In genomic region chr16:67833035-67833417, GRCh38 we compare ENCODE assay signal across 8 cellular contexts. TPM values are rescaled to one million over a fixed set of nuclear protein-coding genes. Genes with fewer than 3 reads are reported as not detected.
A peak's percentile ranks its signal among the peaks of the same experiment; 100 is the strongest.
DNase-seq lines count a peak whose midpoint lies in the region; ATAC-seq and TF ChIP-seq lines count a peak whose summit lies in the region.

No MANE protein-coding gene starts in this region.

- peaks cover 48% of the 10 kb centered on the region for H3K36me3 Mint-ChIP-seq in activated T-cell treated with anti-CD3 and anti-CD28 coated beads, Interleukin-2, amount 50 U/mL, for 24 hours (ENCODE audit: low read depth)
- H3K36me3 Mint-ChIP-seq in activated CD4-positive, alpha-beta memory T cell treated with anti-CD3 and anti-CD28 coated beads, Interleukin-2, amount 10 ng/mL, durations not matched to agents 7 days and 5 days (ENCODE audit: low read depth), result peaks cover 7% of the 10 kb centered on the region

- 1 to 2% methylated on average over 3 of the region's 3 CpGs for WGBS in heart right ventricle, 2 donors
- 1 to 7% methylated on average over 3 of the region's 3 CpGs for WGBS in sigmoid colon, 2 donors

- no peak for TF ChIP-seq POLR2A in sigmoid colon (IDR thresholded peaks at IDR 0.05)

- H3K27ac ChIP-seq in heart right ventricle, result peak overlapping the region in 9 of 10 donors; percentile 36 to 88 (median 70)
- H3K27ac ChIP-seq in sigmoid colon, result peak overlapping the region; percentile 80 to 84 (median 82)

- H3K9me3 ChIP-seq in heart right ventricle (no peaks in the 10 kb centered on the region), sigmoid colon (no peaks in the 10 kb centered on the region)

- peak overlapping the region; percentile 93 for H3K27ac Mint-ChIP-seq in activated T-cell treated with anti-CD3 and anti-CD28 coated beads, Interleukin-2, amount 50 U/mL, for 24 hours
- H3K27ac Mint-ChIP-seq in activated CD4-positive, alpha-beta memory T cell treated with anti-CD3 and anti-CD28 coated beads, Interleukin-2, amount 10 ng/mL, durations not matched to agents 7 days and 5 days, result peak overlapping the region; percentile 16

- peak overlapping the region; percentile 93 for H3K4me3 Mint-ChIP-seq in activated T-cell treated with anti-CD3 and anti-CD28 coated beads, Interleukin-2, amount 50 U/mL, for 24 hours
- H3K4me3 Mint-ChIP-seq in activated CD4-positive, alpha-beta memory T cell treated with anti-CD3 and anti-CD28 coated beads, Interleukin-2, amount 10 ng/mL, durations not matched to agents 7 days and 5 days, result peak overlapping the region; percentile 84

- no peaks in the 10 kb centered on the region for H3K27me3 Mint-ChIP-seq in activated T-cell treated with anti-CD3 and anti-CD28 coated beads, Interleukin-2, amount 50 U/mL, for 24 hours
- H3K27me3 Mint-ChIP-seq in activated CD4-positive, alpha-beta memory T cell treated with anti-CD3 and anti-CD28 coated beads, Interleukin-2, amount 10 ng/mL, durations not matched to agents 7 days and 5 days, result no peaks in the 10 kb centered on the region

- CTCF ChIA-PET in activated CD4-positive, alpha-beta memory T cell treated with anti-CD3 and anti-CD28 coated beads, Interleukin-2, amount 10 ng/mL, durations not matched to agents 7 days and 5 days (lab: Charles Lee), result interaction anchor here (0.6 to 2.5 kb wide), 9 partner anchors 8 to 312 kb away, joined by 3 to 22 read pairs (median 5); partner anchors contain the start of genes NUTF2, RANBP10 and TSNAXIP1

- POLR2A ChIA-PET in activated CD4-positive, alpha-beta memory T cell treated with anti-CD3 and anti-CD28 coated beads, Interleukin-2, amount 10 ng/mL, durations not matched to agents 7 days and 5 days (lab: Charles Lee), result interaction anchor here (1.0 to 3.2 kb wide), 12 partner anchors 8 to 352 kb away, joined by 3 to 43 read pairs (median 4); partner anchors contain the start of genes ATP6V0D1, EDC4, GFOD2 and NUTF2

- intact Hi-C loops in heart right ventricle (cut with DNase I), result loop anchor here in 2 of 10 donors (5.0 kb wide), 2 partner anchors 84 to 94 kb away; no protein-coding TSS in a partner anchor
- intact Hi-C loops in sigmoid colon (cut with DNase I), result no loop called here

- H3K27me3 ChIP-seq in heart right ventricle (no peaks in the 10 kb centered on the region), sigmoid colon (no peaks in the 10 kb centered on the region)

- TF ChIP-seq EP300 in sigmoid colon (IDR thresholded peaks at IDR 0.05), result no peak

- H3K4me1 ChIP-seq in heart right ventricle (peaks cover 3 to 26% (median 14%) of the 10 kb centered on the region in 9 donors), sigmoid colon (peaks cover 0 to 19% (median 17%) of the 10 kb centered on the region in 4 donors)

- H3K4me3 ChIP-seq in heart right ventricle (peak overlapping the region; percentile 52 to 84 (median 79)), sigmoid colon (peak overlapping the region; percentile 72 to 99 (median 84))

- H3K36me3 ChIP-seq in heart right ventricle (peaks cover 0 to 44% (median 12%) of the 10 kb centered on the region in 9 donors), sigmoid colon (peaks cover 12 to 43% (median 27%) of the 10 kb centered on the region in 4 donors)

- DNase-seq in activated T-cell treated with anti-CD3 and anti-CD28 coated beads, Interleukin-2, amount 50 U/mL, for 24 hours, result no peak
- no peak for DNase-seq in activated T-cell treated with anti-CD3 and anti-CD28 coated beads for 4 hours
- DNase-seq in activated CD4-positive, alpha-beta memory T cell treated with anti-CD3 and anti-CD28 coated beads, Interleukin-2, amount 10 ng/mL, durations not matched to agents 7 days and 5 days, result peak; percentile 21
- DNase-seq in heart right ventricle, result no peak
- no peak for DNase-seq in sigmoid colon
- no peak for DNase-seq in GM19238 (ENCODE audit: insufficient read length, low spot score)

- peaks cover 13% of the 10 kb centered on the region for H3K4me1 Mint-ChIP-seq in activated T-cell treated with anti-CD3 and anti-CD28 coated beads, Interleukin-2, amount 50 U/mL, for 24 hours (ENCODE audit: low read depth)
- H3K4me1 Mint-ChIP-seq in activated CD4-positive, alpha-beta memory T cell treated with anti-CD3 and anti-CD28 coated beads, Interleukin-2, amount 10 ng/mL, durations not matched to agents 7 days and 5 days, result peaks cover 22% of the 10 kb centered on the region

- no peak for TF ChIP-seq CTCF in heart right ventricle (IDR thresholded peaks at IDR 0.05)
- no peak for TF ChIP-seq CTCF in sigmoid colon (IDR thresholded peaks at IDR 0.05)

- H3K9me3 Mint-ChIP-seq in activated T-cell treated with anti-CD3 and anti-CD28 coated beads, Interleukin-2, amount 50 U/mL, for 24 hours, result no peaks in the 10 kb centered on the region
- no peaks in the 10 kb centered on the region for H3K9me3 Mint-ChIP-seq in activated CD4-positive, alpha-beta memory T cell treated with anti-CD3 and anti-CD28 coated beads, Interleukin-2, amount 10 ng/mL, durations not matched to agents 7 days and 5 days

- ATAC-seq in heart right ventricle (peak in 6 of 8 donors; percentile 2 to 21 (median 5)), HG03159 (IDR thresholded peaks at IDR 0.05; ENCODE audit: unreplicated experiment) (no peak), GM18907 (IDR thresholded peaks at IDR 0.05; ENCODE audit: unreplicated experiment) (no peak)

RNA-seq across cellular contexts. Expression of gene THAP11, which starts 9.1 kb away (rescaled TPM):
- 10 to 100 TPM; 40.6 to 42.3 TPM for total RNA-seq in activated CD4-positive, alpha-beta memory T cell treated with anti-CD3 and anti-CD28 coated beads, Interleukin-2, amount 10 ng/mL, durations not matched to agents 7 days and 5 days
- 10 to 100 TPM; 20.6 to 41.3 (median 26.9) TPM for total RNA-seq in heart right ventricle
- 10 to 100 TPM in 1 of 2 donors, 1 to 10 TPM in 1; 6.0 to 23.5 TPM for polyA plus RNA-seq in heart right ventricle
- 10 to 100 TPM; 63.9 to 85.6 (median 75.2) TPM for total RNA-seq in sigmoid colon
- polyA plus RNA-seq in sigmoid colon, result 10 to 100 TPM; 16.2 to 23.4 (median 20.8) TPM

RNA-seq across cellular contexts. Expression of gene NUTF2, which starts 13.7 kb away (rescaled TPM):
- total RNA-seq in activated CD4-positive, alpha-beta memory T cell treated with anti-CD3 and anti-CD28 coated beads, Interleukin-2, amount 10 ng/mL, durations not matched to agents 7 days and 5 days, result 100 to 1,000 TPM in 1 of 2 experiments, 10 to 100 TPM in 1; 96.4 to 101 TPM
- total RNA-seq in heart right ventricle (100 to 1,000 TPM in 1 of 10 donors, 10 to 100 TPM in 9; 73.9 to 105 (median 80.5) TPM), sigmoid colon (100 to 1,000 TPM in 1 of 4 donors, 10 to 100 TPM in 3; 50.8 to 106 (median 85.4) TPM)
- polyA plus RNA-seq in heart right ventricle (100 to 1,000 TPM; 186 to 214 TPM), sigmoid colon (100 to 1,000 TPM in 1 of 3 donors, 10 to 100 TPM in 2; 93.8 to 115 (median 99.7) TPM)

RNA-seq across cellular contexts. Expression of gene CENPT, which starts 14.5 kb away (rescaled TPM):
- total RNA-seq in activated CD4-positive, alpha-beta memory T cell treated with anti-CD3 and anti-CD28 coated beads, Interleukin-2, amount 10 ng/mL, durations not matched to agents 7 days and 5 days, result 10 to 100 TPM; 50.2 to 53.5 TPM
- total RNA-seq in heart right ventricle, result 10 to 100 TPM; 16.1 to 27.1 (median 19.1) TPM
- 10 to 100 TPM; 31.1 to 63.3 TPM for polyA plus RNA-seq in heart right ventricle
- total RNA-seq in sigmoid colon, result 10 to 100 TPM; 27.5 to 53.7 (median 41.8) TPM
- 10 to 100 TPM in 2 of 3 donors, 1 to 10 TPM in 1; 9.6 to 38.3 (median 19.0) TPM for polyA plus RNA-seq in sigmoid colon

RNA-seq across cellular contexts. Expression of gene TSNAXIP1, which starts 26.3 kb away (rescaled TPM):
- total RNA-seq in activated CD4-positive, alpha-beta memory T cell treated with anti-CD3 and anti-CD28 coated beads, Interleukin-2, amount 10 ng/mL, durations not matched to agents 7 days and 5 days, result under 1 TPM; 0.20 to 0.25 TPM
- total RNA-seq in heart right ventricle (1 to 10 TPM in 1 of 10 donors, under 1 TPM in 9; 0.15 to 1.1 (median 0.48) TPM), sigmoid colon (1 to 10 TPM; 1.1 to 2.9 (median 1.8) TPM)
- polyA plus RNA-seq in heart right ventricle (1 to 10 TPM in 1 of 2 donors, under 1 TPM in 1; 0.74 to 1.2 TPM), sigmoid colon (under 1 TPM in 2 of 3 donors, not detected in 1; 0.60 to 0.92 TPM)

RNA-seq across cellular contexts. Expression of gene RANBP10, which starts 26.7 kb away (rescaled TPM):
- total RNA-seq in activated CD4-positive, alpha-beta memory T cell treated with anti-CD3 and anti-CD28 coated beads, Interleukin-2, amount 10 ng/mL, durations not matched to agents 7 days and 5 days, result 10 to 100 TPM; 23.2 to 24.3 TPM
- total RNA-seq in heart right ventricle (10 to 100 TPM; 11.1 to 21.6 (median 15.6) TPM), sigmoid colon (1 to 10 TPM; 7.1 to 10.0 (median 7.6) TPM)
- polyA plus RNA-seq in heart right ventricle (1 to 10 TPM; 6.4 to 8.9 TPM), sigmoid colon (10 to 100 TPM in 1 of 3 donors, 1 to 10 TPM in 2; 4.2 to 15.5 (median 4.6) TPM)

Comparison
In these comparisons a context has a peak if more than half of its experiments do, and no peak if none do; other contexts are left out.
1. ATAC-seq: peak in heart right ventricle (6 of 8); none in HG03159 (single experiment) and GM18907 (single experiment).